Comparison of ENCODE assay signal across 1 cellular context in the genomic region with DNA sequence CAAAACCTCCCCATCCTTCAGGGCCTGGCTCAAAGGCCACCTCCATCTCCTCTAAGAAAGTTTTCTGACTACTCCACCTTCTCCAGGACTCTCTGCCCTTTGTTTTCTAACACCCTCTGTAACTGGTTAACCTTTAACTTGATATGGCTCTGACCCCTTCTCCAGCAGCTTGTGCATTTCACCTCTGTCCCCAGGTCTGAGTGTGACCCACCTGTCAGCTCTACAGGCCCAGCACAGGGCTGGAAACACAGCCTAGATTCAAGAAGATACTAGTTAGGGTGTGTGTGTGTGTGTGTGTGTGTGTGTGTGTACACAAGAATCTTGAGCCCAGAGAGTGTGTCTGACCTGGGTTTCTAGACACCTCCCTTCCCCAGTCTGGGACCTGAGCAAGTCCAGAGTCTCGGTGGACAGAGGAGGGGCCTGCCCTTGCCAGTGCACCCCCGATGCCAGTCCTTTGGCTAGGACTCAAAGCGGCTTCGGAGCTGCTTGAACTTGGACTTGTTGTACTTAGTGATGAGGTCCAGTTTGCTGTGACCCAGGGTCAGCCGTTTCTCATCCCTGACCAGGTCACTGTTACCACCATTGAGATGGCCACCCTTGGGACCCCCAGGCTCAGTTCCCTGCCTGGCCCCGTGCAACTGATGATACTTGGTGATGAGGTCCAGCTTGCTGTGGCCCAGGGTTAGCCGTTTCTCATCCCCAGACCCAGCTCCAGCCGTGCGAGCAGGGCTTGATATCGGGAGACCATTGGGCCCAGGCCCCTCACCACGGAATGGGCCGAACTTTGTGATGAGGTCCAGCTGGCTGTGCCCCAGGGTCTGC.
TF ChIP-seq lines count a peak whose summit lies in the region.

No MANE protein-coding gene starts in this region.

TF ChIP-seq in HepG2, 621 proteins besides CTCF, POLR2A, EP300 and RAD21 (continued from another document and continues in another):
- TF ChIP-seq MTA1 (CRISPR knock-in tag; IDR thresholded peaks at IDR 0.05; ENCODE audit: borderline replicate concordance): peak; percentile 42; the same call in 1 of the 2 replicates
- no peak for TF ChIP-seq ZNF20 (CRISPR knock-in tag; IDR thresholded peaks at IDR 0.05)
- peak; percentile 79; the same call in 1 of the 2 replicates for TF ChIP-seq IRX3 (CRISPR knock-in tag; IDR thresholded peaks at IDR 0.05; ENCODE audit: borderline replicate concordance, low read depth)
- TF ChIP-seq ZIK1 (CRISPR knock-in tag; IDR thresholded peaks at IDR 0.05; ENCODE audit: borderline replicate concordance, low read depth): no peak; the same call in 1 of the 2 replicates
- no peak for TF ChIP-seq ZNF746 (CRISPR knock-in tag; IDR thresholded peaks at IDR 0.05)
- TF ChIP-seq GZF1 (CRISPR knock-in tag; IDR thresholded peaks at IDR 0.05): peak; percentile 80; the same call in 1 of the 2 replicates
- no peak for TF ChIP-seq ZNF230 (CRISPR knock-in tag; IDR thresholded peaks at IDR 0.05)
- no peak for TF ChIP-seq CAMTA2 (CRISPR knock-in tag; IDR thresholded peaks at IDR 0.05; ENCODE audit: borderline replicate concordance)
- TF ChIP-seq, protein P1, sequence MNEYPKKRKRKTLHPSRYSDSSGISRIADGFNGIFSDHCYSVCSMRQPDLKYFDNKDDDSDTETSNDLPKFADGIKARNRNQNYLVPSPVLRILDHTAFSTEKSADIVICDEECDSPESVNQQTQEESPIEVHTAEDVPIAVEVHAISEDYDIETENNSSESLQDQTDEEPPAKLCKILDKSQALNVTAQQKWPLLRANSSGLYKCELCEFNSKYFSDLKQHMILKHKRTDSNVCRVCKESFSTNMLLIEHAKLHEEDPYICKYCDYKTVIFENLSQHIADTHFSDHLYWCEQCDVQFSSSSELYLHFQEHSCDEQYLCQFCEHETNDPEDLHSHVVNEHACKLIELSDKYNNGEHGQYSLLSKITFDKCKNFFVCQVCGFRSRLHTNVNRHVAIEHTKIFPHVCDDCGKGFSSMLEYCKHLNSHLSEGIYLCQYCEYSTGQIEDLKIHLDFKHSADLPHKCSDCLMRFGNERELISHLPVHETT (CRISPR knock-in tag; conservative IDR thresholded peaks at IDR 0.05): peak; percentile 36; the same call in 1 of the 2 replicates
- no peak for TF ChIP-seq ZNF160 (CRISPR knock-in tag; IDR thresholded peaks at IDR 0.05)
- TF ChIP-seq SMYD3 (CRISPR knock-in tag; IDR thresholded peaks at IDR 0.05): peak; percentile 20; the same call in 1 of the 2 replicates
- TF ChIP-seq ZNF704 (CRISPR knock-in tag; IDR thresholded peaks at IDR 0.05; ENCODE audit: borderline replicate concordance): no peak
- peak; percentile 79; the same call in 1 of the 2 replicates for TF ChIP-seq ZNF430 (CRISPR knock-in tag; IDR thresholded peaks at IDR 0.05)
- 0 out of 2 replicates have a peak, but pooled peaks have one; percentile 59 for TF ChIP-seq RFXANK (CRISPR knock-in tag; IDR thresholded peaks at IDR 0.05)
- peak; percentile 57 for TF ChIP-seq DMAP1 (CRISPR knock-in tag; IDR thresholded peaks at IDR 0.05)
- no peak for TF ChIP-seq KDM6A (CRISPR knock-in tag; IDR thresholded peaks at IDR 0.05; ENCODE audit: low read depth)
- TF ChIP-seq MTERF4 (CRISPR knock-in tag; IDR thresholded peaks at IDR 0.05): peak; percentile 67; the same call in 1 of the 2 replicates
- peak; percentile 66; the same call in 1 of the 2 replicates for TF ChIP-seq HDAC2 (CRISPR knock-in tag; IDR thresholded peaks at IDR 0.05)
- peak; percentile 68; the same call in 1 of the 2 replicates for TF ChIP-seq TARDBP (CRISPR knock-in tag; IDR thresholded peaks at IDR 0.05)
- no peak for TF ChIP-seq AFF4 (CRISPR knock-in tag; IDR thresholded peaks at IDR 0.05)
- TF ChIP-seq, protein P2, sequence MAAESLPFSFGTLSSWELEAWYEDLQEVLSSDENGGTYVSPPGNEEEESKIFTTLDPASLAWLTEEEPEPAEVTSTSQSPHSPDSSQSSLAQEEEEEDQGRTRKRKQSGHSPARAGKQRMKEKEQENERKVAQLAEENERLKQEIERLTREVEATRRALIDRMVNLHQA (CRISPR knock-in tag; IDR thresholded peaks at IDR 0.05): no peak
- TF ChIP-seq ZFY (CRISPR knock-in tag; IDR thresholded peaks at IDR 0.05): peak; percentile 64
- TF ChIP-seq, protein P3, sequence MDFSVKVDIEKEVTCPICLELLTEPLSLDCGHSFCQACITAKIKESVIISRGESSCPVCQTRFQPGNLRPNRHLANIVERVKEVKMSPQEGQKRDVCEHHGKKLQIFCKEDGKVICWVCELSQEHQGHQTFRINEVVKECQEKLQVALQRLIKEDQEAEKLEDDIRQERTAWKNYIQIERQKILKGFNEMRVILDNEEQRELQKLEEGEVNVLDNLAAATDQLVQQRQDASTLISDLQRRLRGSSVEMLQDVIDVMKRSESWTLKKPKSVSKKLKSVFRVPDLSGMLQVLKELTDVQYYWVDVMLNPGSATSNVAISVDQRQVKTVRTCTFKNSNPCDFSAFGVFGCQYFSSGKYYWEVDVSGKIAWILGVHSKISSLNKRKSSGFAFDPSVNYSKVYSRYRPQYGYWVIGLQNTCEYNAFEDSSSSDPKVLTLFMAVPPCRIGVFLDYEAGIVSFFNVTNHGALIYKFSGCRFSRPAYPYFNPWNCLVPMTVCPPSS (IDR thresholded peaks at IDR 0.05): no peak
- TF ChIP-seq, protein P4, sequence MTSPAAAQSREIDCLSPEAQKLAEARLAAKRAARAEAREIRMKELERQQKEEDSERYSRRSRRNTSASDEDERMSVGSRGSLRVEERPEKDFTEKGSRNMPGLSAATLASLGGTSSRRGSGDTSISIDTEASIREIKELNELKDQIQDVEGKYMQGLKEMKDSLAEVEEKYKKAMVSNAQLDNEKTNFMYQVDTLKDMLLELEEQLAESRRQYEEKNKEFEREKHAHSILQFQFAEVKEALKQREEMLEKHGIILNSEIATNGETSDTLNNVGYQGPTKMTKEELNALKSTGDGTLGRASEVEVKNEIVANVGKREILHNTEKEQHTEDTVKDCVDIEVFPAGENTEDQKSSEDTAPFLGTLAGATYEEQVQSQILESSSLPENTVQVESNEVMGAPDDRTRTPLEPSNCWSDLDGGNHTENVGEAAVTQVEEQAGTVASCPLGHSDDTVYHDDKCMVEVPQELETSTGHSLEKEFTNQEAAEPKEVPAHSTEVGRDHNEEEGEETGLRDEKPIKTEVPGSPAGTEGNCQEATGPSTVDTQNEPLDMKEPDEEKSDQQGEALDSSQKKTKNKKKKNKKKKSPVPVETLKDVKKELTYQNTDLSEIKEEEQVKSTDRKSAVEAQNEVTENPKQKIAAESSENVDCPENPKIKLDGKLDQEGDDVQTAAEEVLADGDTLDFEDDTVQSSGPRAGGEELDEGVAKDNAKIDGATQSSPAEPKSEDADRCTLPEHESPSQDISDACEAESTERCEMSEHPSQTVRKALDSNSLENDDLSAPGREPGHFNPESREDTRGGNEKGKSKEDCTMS (CRISPR knock-in tag; conservative IDR thresholded peaks at IDR 0.05): no peak
- 0 out of 2 replicates have a peak, but pooled peaks have one; percentile 24 for TF ChIP-seq KDM1A (CRISPR knock-in tag; IDR thresholded peaks at IDR 0.05)
- no peak for TF ChIP-seq ZNF441 (CRISPR knock-in tag; IDR thresholded peaks at IDR 0.05; ENCODE audit: borderline replicate concordance)
- TF ChIP-seq SMAD3 (CRISPR knock-in tag; IDR thresholded peaks at IDR 0.05): 0 out of 2 replicates have a peak, but pooled peaks have one; percentile 9
- TF ChIP-seq ZNF83 (CRISPR knock-in tag; IDR thresholded peaks at IDR 0.05; ENCODE audit: borderline replicate concordance): 0 out of 2 replicates have a peak, but pooled peaks have one; percentile 18
- no peak for TF ChIP-seq TEF (CRISPR knock-in tag; IDR thresholded peaks at IDR 0.05)
- TF ChIP-seq ATF3 (CRISPR knock-in tag; IDR thresholded peaks at IDR 0.05): no peak
- TF ChIP-seq ZNF619 (CRISPR knock-in tag; IDR thresholded peaks at IDR 0.05): peak; percentile 83; the same call in 1 of the 2 replicates
- peak; percentile 37; the same call in 1 of the 2 replicates for TF ChIP-seq BORCS8-MEF2B (CRISPR knock-in tag; IDR thresholded peaks at IDR 0.05)
- TF ChIP-seq ZMAT3 (CRISPR knock-in tag; conservative IDR thresholded peaks at IDR 0.05): no peak
- TF ChIP-seq ZMYM4 (CRISPR knock-in tag; IDR thresholded peaks at IDR 0.05): peak; percentile 80
- no peak for TF ChIP-seq ZNF30 (CRISPR knock-in tag; IDR thresholded peaks at IDR 0.05)
- TF ChIP-seq RFX5 (IDR thresholded peaks at IDR 0.05; ENCODE audit: low read depth, low read length): no peak
- peak; percentile 54 for TF ChIP-seq ZHX1 (CRISPR knock-in tag; IDR thresholded peaks at IDR 0.05; ENCODE audit: low read depth)
- TF ChIP-seq, protein P5, sequence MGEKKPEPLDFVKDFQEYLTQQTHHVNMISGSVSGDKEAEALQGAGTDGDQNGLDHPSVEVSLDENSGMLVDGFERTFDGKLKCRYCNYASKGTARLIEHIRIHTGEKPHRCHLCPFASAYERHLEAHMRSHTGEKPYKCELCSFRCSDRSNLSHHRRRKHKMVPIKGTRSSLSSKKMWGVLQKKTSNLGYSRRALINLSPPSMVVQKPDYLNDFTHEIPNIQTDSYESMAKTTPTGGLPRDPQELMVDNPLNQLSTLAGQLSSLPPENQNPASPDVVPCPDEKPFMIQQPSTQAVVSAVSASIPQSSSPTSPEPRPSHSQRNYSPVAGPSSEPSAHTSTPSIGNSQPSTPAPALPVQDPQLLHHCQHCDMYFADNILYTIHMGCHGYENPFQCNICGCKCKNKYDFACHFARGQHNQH (CRISPR knock-in tag; IDR thresholded peaks at IDR 0.05): 0 out of 2 replicates have a peak, but pooled peaks have one; percentile 67
